ENCODE assay signal across 14 cellular contexts in genomic region chr6:37618916-37619605, GRCh38.
A peak's percentile ranks its signal among the peaks of the same experiment; 100 is the strongest.
DNase-seq lines count a peak whose midpoint lies in the region; ATAC-seq and TF ChIP-seq lines count a peak whose summit lies in the region.
"Had no signal": no experiment of that assay in that cellular context is flagged by ENCODE, and none has a peak within 500 bp of the region (broad histone marks: within the 10 kb centered on the region; RNA-seq: fewer than 3 reads in every experiment).

No MANE protein-coding gene starts in this region.

- no peaks in the 10 kb centered on the region for H3F3A ChIP-seq in Loucy (ENCODE audit: low read depth)

- H3K36me3 ChIP-seq in Loucy (ENCODE audit: insufficient read depth, low read length), result no peaks in the 10 kb centered on the region

- H3K9ac ChIP-seq in Loucy (ENCODE audit: low read depth, low read length, poor library complexity, severe bottlenecking), result no peak overlapping the region
- H3K9ac ChIP-seq: parathyroid adenoma had no signal

- H3K4me3 Mint-ChIP-seq in WTC11, result no peak overlapping the region
- H3K4me3 Mint-ChIP-seq: activated naive CD8-positive, alpha-beta T cell had no signal

- no peak overlapping the region for H3K27ac Mint-ChIP-seq in WTC11
- H3K27ac Mint-ChIP-seq: activated naive CD8-positive, alpha-beta T cell had no signal

- DNase-seq in NCI-H1436 (lab: John Stamatoyannopoulos, UW) (peak; percentile 38), NCI-H1436 treated with DMSO at 0.1 percent for 48 hours (lab: John Stamatoyannopoulos, UW) (no peak), WTC11 (ENCODE audit: low spot score) (no peak), retina (peak; percentile 65), AG08395 (ENCODE audit: low spot score) (no peak), mucosa of gallbladder (ENCODE audit: low spot score) (no peak)
- DNase-seq: Caco-2; central memory CD4-positive, alpha-beta T cell; effector CD8-positive, alpha-beta T cell; NK-92 treated with Interleukin-12 subunit alpha and Interleukin-12 subunit beta, amount 100 ng/mL, for 24 hours had no signal

- POLR2A ChIA-PET in WTC11 (lab: Charles Lee), result no interaction called here

- H3K4me2 ChIP-seq in Loucy (ENCODE audit: low read depth, low read length, poor library complexity, severe bottlenecking), result peak overlapping the region; percentile 13

- CTCF ChIA-PET in WTC11 (lab: Charles Lee), result interaction anchor here (1.1 to 3.0 kb wide), 4 partner anchors 11 to 35 kb away, joined by 3 to 14 read pairs (median 8); no protein-coding TSS in a partner anchor

- no peaks in the 10 kb centered on the region for H3K36me3 Mint-ChIP-seq in WTC11
- H3K36me3 Mint-ChIP-seq: activated naive CD8-positive, alpha-beta T cell had no signal

- no peaks in the 10 kb centered on the region for H3K9me3 Mint-ChIP-seq in WTC11

- no peaks in the 10 kb centered on the region for H3K9me3 ChIP-seq in Loucy (ENCODE audit: insufficient read depth, low read depth, low read length)
- H3K9me3 ChIP-seq: Caco-2 had no signal

- TF ChIP-seq CTCF in Loucy (conservative IDR thresholded peaks at IDR 0.05; ENCODE audit: low read length) (no peak), WTC11 (IDR thresholded peaks at IDR 0.05) (no peak)

- H3K79me2 ChIP-seq in Loucy (ENCODE audit: insufficient read depth, low read length), result no peaks in the 10 kb centered on the region
- H3K79me2 ChIP-seq: parathyroid adenoma had no signal

- peaks cover 7% of the 10 kb centered on the region; the same call in 1 of the 2 replicates for H3K4me1 Mint-ChIP-seq in WTC11

- no peaks in the 10 kb centered on the region for H3K27me3 ChIP-seq in Loucy (ENCODE audit: insufficient read depth, low read length, poor library complexity, severe bottlenecking)

- H4K20me1 ChIP-seq in Loucy (ENCODE audit: insufficient read depth, low read length, poor library complexity, severe bottlenecking), result no peaks in the 10 kb centered on the region

- peaks cover 3% of the 10 kb centered on the region for H3K27me3 Mint-ChIP-seq in WTC11 (ENCODE audit: low read depth)
- H3K27me3 Mint-ChIP-seq: activated naive CD8-positive, alpha-beta T cell had no signal

- H3K9me2 ChIP-seq in Loucy (replicated peaks; ENCODE audit: low read depth, low read length), result no peaks in the 10 kb centered on the region

- H2AFZ ChIP-seq in Loucy (ENCODE audit: low read length), result 0 out of 2 replicates have a peak overlapping the region, but pooled peaks have one; percentile 41
- H2AFZ ChIP-seq: parathyroid adenoma had no signal

- ATAC-seq in WTC11 (peak; percentile 34; the same call in 1 of the 2 replicates), GM18519 (IDR thresholded peaks at IDR 0.05; ENCODE audit: low FRiP score, unreplicated experiment) (no peak)

- H3K4me1 ChIP-seq in Loucy (ENCODE audit: insufficient read depth, low read length, poor library complexity, severe bottlenecking), result peaks cover 28% of the 10 kb centered on the region
- H3K4me1 ChIP-seq: Caco-2 had no signal

- H3K4me3 ChIP-seq in Loucy (ENCODE audit: low read length, poor library complexity, severe bottlenecking), result no peak overlapping the region

TF ChIP-seq in WTC11, 78 proteins besides CTCF, POLR2A, EP300 and RAD21:
- TF ChIP-seq, protein P1, sequence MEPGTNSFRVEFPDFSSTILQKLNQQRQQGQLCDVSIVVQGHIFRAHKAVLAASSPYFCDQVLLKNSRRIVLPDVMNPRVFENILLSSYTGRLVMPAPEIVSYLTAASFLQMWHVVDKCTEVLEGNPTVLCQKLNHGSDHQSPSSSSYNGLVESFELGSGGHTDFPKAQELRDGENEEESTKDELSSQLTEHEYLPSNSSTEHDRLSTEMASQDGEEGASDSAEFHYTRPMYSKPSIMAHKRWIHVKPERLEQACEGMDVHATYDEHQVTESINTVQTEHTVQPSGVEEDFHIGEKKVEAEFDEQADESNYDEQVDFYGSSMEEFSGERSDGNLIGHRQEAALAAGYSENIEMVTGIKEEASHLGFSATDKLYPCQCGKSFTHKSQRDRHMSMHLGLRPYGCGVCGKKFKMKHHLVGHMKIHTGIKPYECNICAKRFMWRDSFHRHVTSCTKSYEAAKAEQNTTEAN (CRISPR knock-in tag; IDR thresholded peaks at IDR 0.05), result no peak
- no peak for TF ChIP-seq ATF3 (CRISPR knock-in tag; conservative IDR thresholded peaks at IDR 0.05)
- no peak for TF ChIP-seq FOXP1 (CRISPR knock-in tag; IDR thresholded peaks at IDR 0.05; ENCODE audit: borderline replicate concordance)
- no peak for TF ChIP-seq FOXJ3 (CRISPR knock-in tag; IDR thresholded peaks at IDR 0.05; ENCODE audit: borderline replicate concordance)
- no peak for TF ChIP-seq ESRRA (CRISPR knock-in tag; IDR thresholded peaks at IDR 0.05; ENCODE audit: borderline replicate concordance)
- TF ChIP-seq E2F4 (CRISPR knock-in tag; IDR thresholded peaks at IDR 0.05; ENCODE audit: borderline replicate concordance, low read depth), result no peak
- no peak for TF ChIP-seq CBFB (CRISPR knock-in tag; IDR thresholded peaks at IDR 0.05; ENCODE audit: low read depth)
- TF ChIP-seq ZNF317 (CRISPR knock-in tag; IDR thresholded peaks at IDR 0.05; ENCODE audit: borderline replicate concordance, low read depth), result no peak
- TF ChIP-seq STAT6 (CRISPR knock-in tag; conservative IDR thresholded peaks at IDR 0.05; ENCODE audit: low read depth), result no peak
- no peak for TF ChIP-seq ZNF232 (CRISPR knock-in tag; IDR thresholded peaks at IDR 0.05)
- TF ChIP-seq HMGXB4 (CRISPR knock-in tag; IDR thresholded peaks at IDR 0.05), result no peak
- TF ChIP-seq GABPB1 (CRISPR knock-in tag; IDR thresholded peaks at IDR 0.05), result no peak
- TF ChIP-seq ATF1 (CRISPR knock-in tag; IDR thresholded peaks at IDR 0.05), result no peak
- TF ChIP-seq, protein P2, sequence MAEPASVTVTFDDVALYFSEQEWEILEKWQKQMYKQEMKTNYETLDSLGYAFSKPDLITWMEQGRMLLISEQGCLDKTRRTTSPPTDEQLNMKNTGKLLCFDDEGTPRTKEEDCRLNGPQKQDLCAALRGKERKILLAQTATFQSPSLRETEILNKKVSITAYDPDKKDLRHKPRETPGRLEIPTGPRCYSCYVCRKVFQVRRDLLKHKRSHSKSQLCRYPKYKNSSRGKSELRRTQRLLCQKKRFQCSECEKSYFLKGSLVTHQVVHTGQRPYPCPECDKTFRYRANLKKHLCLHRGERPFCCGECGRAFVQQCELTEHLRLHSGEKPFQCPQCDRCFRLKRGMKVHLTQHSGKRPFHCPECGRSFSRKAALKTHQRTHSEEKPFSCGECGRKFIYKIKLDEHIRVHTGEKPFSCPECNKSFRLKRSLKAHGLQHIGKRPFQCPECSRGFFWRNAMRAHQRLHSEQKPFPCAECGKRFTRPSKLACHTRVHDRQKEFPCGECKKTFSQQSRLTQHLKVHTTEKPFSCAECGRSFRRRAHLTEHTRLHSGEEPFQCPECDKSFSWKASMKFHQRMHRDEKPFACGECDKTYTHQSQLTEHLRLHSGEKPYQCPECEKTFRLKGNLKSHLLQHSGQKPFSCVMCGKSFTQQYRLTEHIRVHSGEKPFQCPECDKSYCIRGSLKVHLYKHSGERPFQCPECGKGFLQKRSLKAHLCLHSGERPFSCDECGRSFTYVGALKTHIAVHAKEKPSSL (CRISPR knock-in tag; conservative IDR thresholded peaks at IDR 0.05), result no peak

Comparison
In these comparisons a context has a peak if more than half of its experiments do, and no peak if none do; other contexts are left out.
1. DNase-seq: peak in NCI-H1436 (single experiment) and retina (single experiment); none in NCI-H1436 treated with DMSO at 0.1 percent for 48 hours (single experiment), WTC11 (single experiment), AG08395 (single experiment) and mucosa of gallbladder (single experiment).